25 cellular contexts compared by ENCODE assay signal in the genomic region with DNA sequence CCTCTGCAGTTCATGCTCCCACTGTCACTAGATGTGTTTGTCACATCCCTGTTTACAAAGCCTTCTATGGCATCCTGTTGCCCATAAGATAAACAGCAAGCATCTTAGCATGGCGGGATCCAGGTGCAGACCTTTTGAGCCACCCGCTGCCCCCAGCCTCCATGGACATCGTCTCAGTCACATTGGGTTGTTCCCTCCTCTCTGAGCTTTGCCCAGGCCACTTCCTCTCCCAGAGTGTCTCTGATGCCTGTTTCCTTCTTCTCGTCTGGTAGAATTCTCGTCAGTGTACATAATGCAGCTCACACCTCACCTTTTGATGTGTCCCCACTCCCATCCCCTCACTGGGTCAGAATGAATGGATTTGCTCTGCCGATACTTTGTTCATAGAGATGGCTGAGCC.
"Had no signal": no experiment of that assay in that cellular context is flagged by ENCODE, and none has a peak within 500 bp of the region (broad histone marks: within the 10 kb centered on the region; RNA-seq: fewer than 3 reads in every experiment).

No MANE protein-coding gene starts in this region.

- H3K27ac Mint-ChIP-seq: activated CD8-positive, alpha-beta memory T cell treated with anti-CD3 and anti-CD28 coated beads, Interleukin-2, amount 10 ng/mL, durations not matched to agents 7 days and 5 days; activated CD8-positive, alpha-beta T cell treated with anti-CD3 and anti-CD28 coated beads for 36 hours; activated naive CD4-positive, alpha-beta T cell treated with anti-CD3 and anti-CD28 coated beads, Interleukin-2, amount 10 ng/mL, durations not matched to agents 7 days and 5 days; endodermal cell; nephron progenitor cell; stimulated activated effector memory CD8-positive, alpha-beta T cell treated with anti-CD3 and anti-CD28 coated beads, Interleukin-12 subunit alpha, Interleukin-12 subunit beta, amount 100 ng/mL, for 72 hours; T-cell had no signal

- H3K4me1 Mint-ChIP-seq: stimulated activated effector memory CD8-positive, alpha-beta T cell treated with anti-CD3 and anti-CD28 coated beads, Interleukin-12 subunit alpha, Interleukin-12 subunit beta, amount 100 ng/mL, for 72 hours; T-cell had no signal

- DNase-seq: activated CD4-positive, alpha-beta T cell treated with anti-CD3 and anti-CD28 coated beads for 48 hours; activated CD4-positive, CD25-positive, alpha-beta regulatory T cell; activated CD8-positive, alpha-beta memory T cell treated with anti-CD3 and anti-CD28 coated beads, Interleukin-2, amount 10 ng/mL, durations not matched to agents 7 days and 5 days; activated CD8-positive, alpha-beta T cell treated with anti-CD3 and anti-CD28 coated beads for 36 hours; activated effector memory CD4-positive, alpha-beta T cell treated with anti-CD3 and anti-CD28 coated beads, Interleukin-2, amount 50 U/mL, for 16 hours; activated naive CD4-positive, alpha-beta T cell treated with anti-CD3 and anti-CD28 coated beads, Interleukin-2, amount 10 ng/mL, durations not matched to agents 7 days and 5 days; activated T-cell treated with anti-CD3 and anti-CD28 coated beads for 4 hours; amygdala; cerebellar nuclear complex; endodermal cell; heart left ventricle; islet precursor cell; left cardiac atrium; mesenchymal stem cell; nephron progenitor cell; nucleus accumbens; right lobe of liver; small intestine; stimulated activated CD4-positive, alpha-beta T cell treated with anti-CD3 and anti-CD28 coated beads, Interleukin-2, amount 100 ng/mL, for 24 hours; T-cell; T-helper 9 cell; testis; trophoblast cell had no signal

- H3K4me3 Mint-ChIP-seq: activated CD8-positive, alpha-beta memory T cell treated with anti-CD3 and anti-CD28 coated beads, Interleukin-2, amount 10 ng/mL, durations not matched to agents 7 days and 5 days; activated CD8-positive, alpha-beta T cell treated with anti-CD3 and anti-CD28 coated beads for 36 hours; activated naive CD4-positive, alpha-beta T cell treated with anti-CD3 and anti-CD28 coated beads, Interleukin-2, amount 10 ng/mL, durations not matched to agents 7 days and 5 days; endodermal cell; nephron progenitor cell; stimulated activated effector memory CD8-positive, alpha-beta T cell treated with anti-CD3 and anti-CD28 coated beads, Interleukin-12 subunit alpha, Interleukin-12 subunit beta, amount 100 ng/mL, for 72 hours; T-cell had no signal

- H3K36me3 Mint-ChIP-seq: activated CD8-positive, alpha-beta memory T cell treated with anti-CD3 and anti-CD28 coated beads, Interleukin-2, amount 10 ng/mL, durations not matched to agents 7 days and 5 days; stimulated activated effector memory CD8-positive, alpha-beta T cell treated with anti-CD3 and anti-CD28 coated beads, Interleukin-12 subunit alpha, Interleukin-12 subunit beta, amount 100 ng/mL, for 72 hours; T-cell had no signal

- ATAC-seq: activated CD8-positive, alpha-beta memory T cell treated with anti-CD3 and anti-CD28 coated beads, Interleukin-2, amount 10 ng/mL, durations not matched to agents 7 days and 5 days; activated CD8-positive, alpha-beta T cell treated with anti-CD3 and anti-CD28 coated beads for 36 hours; gastroesophageal sphincter; heart left ventricle; left cardiac atrium; stimulated activated effector memory CD8-positive, alpha-beta T cell treated with anti-CD3 and anti-CD28 coated beads, Interleukin-12 subunit alpha, Interleukin-12 subunit beta, amount 100 ng/mL, for 72 hours; T-cell had no signal
